Comparison of ENCODE assay signal across 1 cellular context in genomic region chr6:28863607-28864320, GRCh38.
TF ChIP-seq lines count a peak whose summit lies in the region.

No MANE protein-coding gene starts in this region.

TF ChIP-seq in K562, 482 proteins besides CTCF, POLR2A, EP300 and RAD21 (continued from another document):
- TF ChIP-seq ZBTB40 (IDR thresholded peaks at IDR 0.05) (peak; percentile 90), ZBTB40 (CRISPR knock-in tag; IDR thresholded peaks at IDR 0.05) (no peak)
TF ChIP-seq in K562: peak in this region for 178.
